ENCODE assay signal across 7 cellular contexts in the genomic region with DNA sequence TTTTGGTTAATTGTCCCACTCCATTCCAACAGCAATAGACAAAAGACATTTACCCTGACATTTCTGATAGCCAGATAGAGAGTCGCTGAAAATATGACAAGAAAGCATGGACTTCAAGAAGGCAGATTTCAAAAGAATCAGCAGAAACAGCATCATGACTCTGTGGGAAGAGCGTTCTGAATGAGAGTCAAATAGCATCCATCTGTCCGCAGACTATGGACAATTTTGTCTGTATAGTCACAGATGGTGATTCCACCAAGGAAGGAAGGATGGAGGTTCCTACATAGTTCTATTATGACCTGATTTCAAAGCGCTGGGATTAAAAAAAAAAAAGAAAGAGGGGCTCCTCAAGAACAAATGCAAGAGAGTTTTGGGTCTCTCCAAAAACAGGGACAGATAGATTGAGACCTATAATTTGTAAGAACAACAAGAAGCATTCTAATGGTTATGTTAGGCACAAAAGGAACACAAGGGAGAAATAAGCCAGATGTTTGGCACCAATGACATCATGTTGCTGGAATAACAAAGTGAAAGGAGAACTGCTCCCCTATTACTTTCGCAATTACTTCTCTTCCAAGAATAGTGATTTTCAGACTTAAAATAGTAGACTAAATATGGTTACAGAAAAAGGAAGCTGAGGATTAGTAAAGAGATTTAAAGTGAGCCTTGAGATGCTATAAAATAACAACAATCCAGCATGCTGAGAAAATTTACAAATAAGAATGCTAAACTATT. TPM values are rescaled to one million over a fixed set of nuclear protein-coding genes. Genes with fewer than 3 reads are reported as not detected.
A peak's percentile ranks its signal among the peaks of the same experiment; 100 is the strongest.
DNase-seq lines count a peak whose midpoint lies in the region; ATAC-seq and TF ChIP-seq lines count a peak whose summit lies in the region.

No MANE protein-coding gene starts in this region.

- intact Hi-C loops in naive thymus-derived CD4-positive, alpha-beta T cell (cut with micrococcal nuclease): no loop called here

- H3K27me3 Mint-ChIP-seq in naive thymus-derived CD4-positive, alpha-beta T cell: no peaks in the 10 kb centered on the region

- H3K36me3 ChIP-seq in subcutaneous abdominal adipose tissue (ENCODE audit: control insufficient read depth in 5 of 5, insufficient read depth in 5 of 5, low read length in 5 of 5): no peaks in the 10 kb centered on the region
- no peaks in the 10 kb centered on the region for H3K36me3 ChIP-seq in naive thymus-derived CD4-positive, alpha-beta T cell (ENCODE audit: control insufficient read depth in 2 of 3, insufficient read depth in 3 of 3, low read length in 3 of 3)

- H3K27ac Mint-ChIP-seq in naive thymus-derived CD4-positive, alpha-beta T cell: no peak overlapping the region

- no peaks in the 10 kb centered on the region for H3K9me3 ChIP-seq in subcutaneous abdominal adipose tissue (ENCODE audit: control insufficient read depth in 5 of 5, low read length in 5 of 5)
- no peaks in the 10 kb centered on the region for H3K9me3 ChIP-seq in naive thymus-derived CD4-positive, alpha-beta T cell (ENCODE audit: control insufficient read depth in 2 of 3, low read length in 3 of 3)

- H3K27ac ChIP-seq in subcutaneous abdominal adipose tissue (ENCODE audit: low read depth, low read length): peak overlapping the region; percentile 47
- no peak overlapping the region for H3K27ac ChIP-seq in naive thymus-derived CD4-positive, alpha-beta T cell (ENCODE audit: low read depth, low read length)

- CTCF ChIA-PET in naive thymus-derived CD4-positive, alpha-beta T cell (lab: Charles Lee): no interaction called here

- DNase-seq in fibroblast of mammary gland (ENCODE audit: low read depth): peak; percentile 84
- no peak for DNase-seq in iPS-NIHi11 (ENCODE audit: low spot score)
- DNase-seq in nucleus accumbens (lab: John Stamatoyannopoulos, UW): no peak
- no peak for DNase-seq in naive thymus-derived CD4-positive, alpha-beta T cell

- H3K4me1 ChIP-seq in subcutaneous abdominal adipose tissue (ENCODE audit: control insufficient read depth in 5 of 5, insufficient read depth in 5 of 5, low read length in 5 of 5): peaks cover 0 to 22% (median 18%) of the 10 kb centered on the region in 5 donors
- H3K4me1 ChIP-seq in naive thymus-derived CD4-positive, alpha-beta T cell (ENCODE audit: control insufficient read depth in 2 of 2, insufficient read depth in 2 of 2, low read length in 2 of 2): no peaks in the 10 kb centered on the region

- no peak overlapping the region for H3K4me3 ChIP-seq in fibroblast of mammary gland (ENCODE audit: control insufficient read depth, low read depth, low read length)
- H3K4me3 ChIP-seq in subcutaneous abdominal adipose tissue (ENCODE audit: low read depth in 1 of 5, low read length in 5 of 5): no peak overlapping the region
- H3K4me3 ChIP-seq in naive thymus-derived CD4-positive, alpha-beta T cell (ENCODE audit: low read length): no peak overlapping the region

- peaks cover 0 to 10% (median 0%) of the 10 kb centered on the region in 7 donors for H3K4me1 Mint-ChIP-seq in naive thymus-derived CD4-positive, alpha-beta T cell

- peaks cover 0 to 14% (median 0%) of the 10 kb centered on the region in 5 donors for H3K36me3 Mint-ChIP-seq in naive thymus-derived CD4-positive, alpha-beta T cell

- peaks cover 0 to 5% (median 0%) of the 10 kb centered on the region in 11 donors for H3K9me3 Mint-ChIP-seq in naive thymus-derived CD4-positive, alpha-beta T cell

- no peak overlapping the region for H3K9ac ChIP-seq in subcutaneous abdominal adipose tissue (ENCODE audit: low read length in 5 of 5)

- H3K4me3 Mint-ChIP-seq in naive thymus-derived CD4-positive, alpha-beta T cell: no peak overlapping the region

- no peak for TF ChIP-seq CTCF in fibroblast of mammary gland (conservative IDR thresholded peaks at IDR 0.05; ENCODE audit: control insufficient read depth, insufficient read depth, low read depth, low read length)

- POLR2A ChIA-PET in naive thymus-derived CD4-positive, alpha-beta T cell (lab: Charles Lee): no interaction called here

- H3K27me3 ChIP-seq in subcutaneous abdominal adipose tissue (ENCODE audit: control insufficient read depth in 5 of 5, insufficient read depth in 4 of 5, low read length in 5 of 5): no peaks in the 10 kb centered on the region
- H3K27me3 ChIP-seq in naive thymus-derived CD4-positive, alpha-beta T cell (ENCODE audit: control insufficient read depth in 2 of 2, insufficient read depth in 2 of 2, low read length in 2 of 2): no peaks in the 10 kb centered on the region

- ATAC-seq in GM19463 (IDR thresholded peaks at IDR 0.05; ENCODE audit: unreplicated experiment) (peak; percentile 31), HG03571 (IDR thresholded peaks at IDR 0.05; ENCODE audit: unreplicated experiment) (peak; percentile 41)
- no peak for ATAC-seq in naive thymus-derived CD4-positive, alpha-beta T cell

RNA-seq across cellular contexts. Expression of gene NIBAN1, which starts 28.5 kb away (rescaled TPM):
- 10 to 100 TPM in 2 of 5 experiments, 1 to 10 TPM in 3; 1.7 to 41.6 (median 4.6) TPM for total RNA-seq in naive thymus-derived CD4-positive, alpha-beta T cell
- under 1 TPM; 0.20 to 0.50 TPM for polyA plus RNA-seq in naive thymus-derived CD4-positive, alpha-beta T cell
